Comparison of ENCODE assay signal across 18 cellular contexts in genomic region chr7:73891178-73891885, GRCh38. TPM values are rescaled to one million over a fixed set of nuclear protein-coding genes. Genes with fewer than 3 reads are reported as not detected.
DNase-seq lines count a peak whose midpoint lies in the region; ATAC-seq and TF ChIP-seq lines count a peak whose summit lies in the region.
"Had no signal": no experiment of that assay in that cellular context is flagged by ENCODE, and none has a peak within 500 bp of the region (broad histone marks: within the 10 kb centered on the region; RNA-seq: fewer than 3 reads in every experiment).

No MANE protein-coding gene starts in this region.

- ATAC-seq in GM23338 (peak; percentile 33), SK-N-SH treated with all-trans-retinoic acid at 6 μM for 48 hours (peak; percentile 10; the same call in 2 of the 3 replicates), HG03045 (IDR thresholded peaks at IDR 0.05; ENCODE audit: unreplicated experiment) (no peak)
- ATAC-seq: psoas muscle had no signal

- no peaks in the 10 kb centered on the region for H3K9me2 ChIP-seq in GM23338 (ENCODE audit: insufficient read depth)

- H3K4me2 ChIP-seq in GM23338: no peak overlapping the region

- H3K27ac ChIP-seq in GM23338 (ENCODE audit: low read depth) (no peak overlapping the region), sigmoid colon (peak overlapping the region in 3 of 4 donors; percentile 26 to 77 (median 73))
- H3K27ac ChIP-seq: colonic mucosa, psoas muscle had no signal

- no peak overlapping the region for H3K4me3 ChIP-seq in GM23338
- no peak overlapping the region for H3K4me3 ChIP-seq in fibroblast of pulmonary artery (replicated peaks; ENCODE audit: low read depth, low read length)
- no peak overlapping the region for H3K4me3 ChIP-seq in sigmoid colon
- H3K4me3 ChIP-seq: colonic mucosa, psoas muscle had no signal

- H3K9me3 ChIP-seq in sigmoid colon: no peaks in the 10 kb centered on the region
- H3K9me3 ChIP-seq: colonic mucosa had no signal

- no peak overlapping the region for H3K4me3 Mint-ChIP-seq in GM23338
- H3K4me3 Mint-ChIP-seq: activated CD4-positive, alpha-beta memory T cell treated with anti-CD3 and anti-CD28 coated beads, Interleukin-2, amount 10 ng/mL, durations not matched to agents 7 days and 5 days; activated naive CD4-positive, alpha-beta T cell treated with anti-CD3 and anti-CD28 coated beads, Interleukin-2, amount 10 ng/mL, durations not matched to agents 7 days and 5 days had no signal

- H3K4me1 ChIP-seq in GM23338 (ENCODE audit: insufficient read depth) (no peaks in the 10 kb centered on the region), sigmoid colon (peaks cover 0 to 43% (median 38%) of the 10 kb centered on the region in 4 donors)
- H3K4me1 ChIP-seq: Caco-2, colonic mucosa had no signal

- no peak for TF ChIP-seq EP300 in sigmoid colon (IDR thresholded peaks at IDR 0.05)

- TF ChIP-seq POLR2A in sigmoid colon (IDR thresholded peaks at IDR 0.05): no peak

- intact Hi-C loops in sigmoid colon (cut with DNase I): no loop called here

- 77 to 84% methylated on average over 16 of the region's 16 CpGs for WGBS in sigmoid colon, 2 donors

- H3K27me3 ChIP-seq in GM23338 (ENCODE audit: insufficient read depth): no peaks in the 10 kb centered on the region
- H3K27me3 ChIP-seq in sigmoid colon: no peaks in the 10 kb centered on the region
- H3K27me3 ChIP-seq: colonic mucosa had no signal

- no peaks in the 10 kb centered on the region for H3F3A ChIP-seq in GM23338 (replicated peaks; ENCODE audit: low read depth)

- H3K36me3 ChIP-seq in GM23338 (ENCODE audit: insufficient read depth) (no peaks in the 10 kb centered on the region), sigmoid colon (no peaks in the 10 kb centered on the region)
- H3K36me3 ChIP-seq: colonic mucosa had no signal

- H3K27ac Mint-ChIP-seq in GM23338: no peak overlapping the region
- H3K27ac Mint-ChIP-seq: activated CD4-positive, alpha-beta memory T cell treated with anti-CD3 and anti-CD28 coated beads, Interleukin-2, amount 10 ng/mL, durations not matched to agents 7 days and 5 days; activated naive CD4-positive, alpha-beta T cell treated with anti-CD3 and anti-CD28 coated beads, Interleukin-2, amount 10 ng/mL, durations not matched to agents 7 days and 5 days had no signal

- peaks cover 8% of the 10 kb centered on the region for H3K27me3 Mint-ChIP-seq in GM23338 (ENCODE audit: insufficient read depth, low read depth, poor library complexity)

- H3K4me1 Mint-ChIP-seq in GM23338: peaks cover 3% of the 10 kb centered on the region

- peaks cover 8% of the 10 kb centered on the region; the same call in 2 of the 3 replicates for H3K36me3 Mint-ChIP-seq in GM23338 (ENCODE audit: low read depth)
- H3K36me3 Mint-ChIP-seq: activated naive CD4-positive, alpha-beta T cell treated with anti-CD3 and anti-CD28 coated beads, Interleukin-2, amount 10 ng/mL, durations not matched to agents 7 days and 5 days had no signal

- peak; percentile 44 for DNase-seq in GM23338 (ENCODE audit: low spot score)
- DNase-seq in fibroblast of pulmonary artery (ENCODE audit: low read depth): no peak
- DNase-seq in sigmoid colon: no peak
- DNase-seq in stimulated activated naive CD4-positive, alpha-beta T cell treated with Interleukin-2 at 50 U/mL for 16 hours (lab: John Stamatoyannopoulos, UW): no peak
- no peak for DNase-seq in EL
- DNase-seq in kidney glomerular epithelial cell (lab: John Stamatoyannopoulos, UW): no peak
- DNase-seq: activated CD4-positive, alpha-beta memory T cell treated with anti-CD3 and anti-CD28 coated beads, Interleukin-2, amount 10 ng/mL, durations not matched to agents 7 days and 5 days; activated naive CD4-positive, alpha-beta T cell treated with anti-CD3 and anti-CD28 coated beads, Interleukin-2, amount 10 ng/mL, durations not matched to agents 7 days and 5 days; colonic mucosa; Kasumi-1; mammary epithelial cell; NCI-H2029 treated with DMSO at 0.1 percent for 48 hours had no signal

- peak; percentile 17 to 54; a peak in 3 of 4 replicates for TF ChIP-seq CTCF in GM23338 (conservative IDR thresholded peaks at IDR 0.05; ENCODE audit: low read depth in 2 of 2)
- peak; percentile 5 for TF ChIP-seq CTCF in fibroblast of pulmonary artery (IDR thresholded peaks at IDR 0.05; ENCODE audit: low read length, missing control alignments)
- TF ChIP-seq CTCF in sigmoid colon (IDR thresholded peaks at IDR 0.05): no peak

- H2AFZ ChIP-seq in GM23338: peak overlapping the region; percentile 38; the same call in 1 of the 2 replicates

- no peaks in the 10 kb centered on the region for H4K20me1 ChIP-seq in GM23338 (replicated peaks; ENCODE audit: insufficient read depth)

- peaks cover 11% of the 10 kb centered on the region; the same call in 2 of the 3 replicates for H3K9me3 Mint-ChIP-seq in GM23338
- H3K9me3 Mint-ChIP-seq: activated CD4-positive, alpha-beta memory T cell treated with anti-CD3 and anti-CD28 coated beads, Interleukin-2, amount 10 ng/mL, durations not matched to agents 7 days and 5 days had no signal

- no peaks in the 10 kb centered on the region for H3K79me2 ChIP-seq in GM23338 (replicated peaks; ENCODE audit: insufficient read depth)

TF ChIP-seq in GM23338, 12 proteins besides CTCF, POLR2A, EP300 and RAD21 (continues in another document):
- TF ChIP-seq POLR2AphosphoS5 (IDR thresholded peaks at IDR 0.05; ENCODE audit: low read depth): no peak
- TF ChIP-seq, protein P1, sequence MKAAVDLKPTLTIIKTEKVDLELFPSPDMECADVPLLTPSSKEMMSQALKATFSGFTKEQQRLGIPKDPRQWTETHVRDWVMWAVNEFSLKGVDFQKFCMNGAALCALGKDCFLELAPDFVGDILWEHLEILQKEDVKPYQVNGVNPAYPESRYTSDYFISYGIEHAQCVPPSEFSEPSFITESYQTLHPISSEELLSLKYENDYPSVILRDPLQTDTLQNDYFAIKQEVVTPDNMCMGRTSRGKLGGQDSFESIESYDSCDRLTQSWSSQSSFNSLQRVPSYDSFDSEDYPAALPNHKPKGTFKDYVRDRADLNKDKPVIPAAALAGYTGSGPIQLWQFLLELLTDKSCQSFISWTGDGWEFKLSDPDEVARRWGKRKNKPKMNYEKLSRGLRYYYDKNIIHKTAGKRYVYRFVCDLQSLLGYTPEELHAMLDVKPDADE (IDR thresholded peaks at IDR 0.05): no peak

TF ChIP-seq in SK-N-SH treated with all-trans-retinoic acid at 6 μM for 48 hours, 23 proteins besides CTCF, POLR2A, EP300 and RAD21:
- TF ChIP-seq ARNTL (CRISPR knock-in tag; IDR thresholded peaks at IDR 0.05; ENCODE audit: borderline replicate concordance, low read depth) (no peak), CREB5 (CRISPR knock-in tag; IDR thresholded peaks at IDR 0.05; ENCODE audit: low read depth) (no peak), CSDC2 (CRISPR knock-in tag; IDR thresholded peaks at IDR 0.05) (peak; percentile 56; the same call in 1 of the 2 replicates), SNAI2 (CRISPR knock-in tag; IDR thresholded peaks at IDR 0.05) (no peak), ZC3H10 (CRISPR knock-in tag; IDR thresholded peaks at IDR 0.05) (no peak), GLIS3 (CRISPR knock-in tag; IDR thresholded peaks at IDR 0.05) (no peak), ZNF565 (CRISPR knock-in tag; conservative IDR thresholded peaks at IDR 0.05; ENCODE audit: low read depth) (no peak)
- TF ChIP-seq, protein P2, sequence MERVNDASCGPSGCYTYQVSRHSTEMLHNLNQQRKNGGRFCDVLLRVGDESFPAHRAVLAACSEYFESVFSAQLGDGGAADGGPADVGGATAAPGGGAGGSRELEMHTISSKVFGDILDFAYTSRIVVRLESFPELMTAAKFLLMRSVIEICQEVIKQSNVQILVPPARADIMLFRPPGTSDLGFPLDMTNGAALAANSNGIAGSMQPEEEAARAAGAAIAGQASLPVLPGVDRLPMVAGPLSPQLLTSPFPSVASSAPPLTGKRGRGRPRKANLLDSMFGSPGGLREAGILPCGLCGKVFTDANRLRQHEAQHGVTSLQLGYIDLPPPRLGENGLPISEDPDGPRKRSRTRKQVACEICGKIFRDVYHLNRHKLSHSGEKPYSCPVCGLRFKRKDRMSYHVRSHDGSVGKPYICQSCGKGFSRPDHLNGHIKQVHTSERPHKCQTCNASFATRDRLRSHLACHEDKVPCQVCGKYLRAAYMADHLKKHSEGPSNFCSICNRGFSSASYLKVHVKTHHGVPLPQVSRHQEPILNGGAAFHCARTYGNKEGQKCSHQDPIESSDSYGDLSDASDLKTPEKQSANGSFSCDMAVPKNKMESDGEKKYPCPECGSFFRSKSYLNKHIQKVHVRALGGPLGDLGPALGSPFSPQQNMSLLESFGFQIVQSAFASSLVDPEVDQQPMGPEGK (CRISPR knock-in tag; IDR thresholded peaks at IDR 0.05; ENCODE audit: borderline replicate concordance): no peak

RNA-seq across cellular contexts. Expression of gene TMEM270, which starts 30.4 kb away (rescaled TPM):
- total RNA-seq in GM23338 (2014; rRNA removed; shearing (Covaris generic)): not detected in 2 replicates
- polyA plus RNA-seq in GM23338 (2016; fragmentation: Nextera tagmentation; extraction: Ambion mirVana) (not detected in 2 replicates), sigmoid colon (under 1 TPM in 1 of 3 donors, not detected in 2; 0.39 TPM)
- total RNA-seq in sigmoid colon: not detected
- total RNA-seq: activated CD4-positive, alpha-beta memory T cell treated with anti-CD3 and anti-CD28 coated beads, Interleukin-2, amount 10 ng/mL, durations not matched to agents 7 days and 5 days; Caco-2; colonic mucosa; mammary epithelial cell; psoas muscle; subcutaneous adipose tissue; T-helper 1 cell treated with Interleukin-12 subunit alpha and Interleukin-12 subunit beta and Interleukin-4 antibody, amounts not matched to agents 30 ng/mL and 1 ng/mL, for 36 hours had no signal
- polyA plus RNA-seq: mammary epithelial cell, psoas muscle had no signal

RNA-seq across cellular contexts. Expression of gene METTL27, which starts 49.0 kb away (rescaled TPM):
- total RNA-seq in GM23338 (2014; rRNA removed; shearing (Covaris generic)): 5.9 and 11.0 TPM in 2 replicates
- polyA plus RNA-seq in GM23338 (2016; fragmentation: Nextera tagmentation; extraction: Ambion mirVana): 7.2 and 10.1 TPM in 2 replicates
- 1 to 10 TPM in 3 of 4 donors, under 1 TPM in 1; 0.99 to 5.5 (median 2.1) TPM for total RNA-seq in sigmoid colon
- polyA plus RNA-seq in sigmoid colon: 10 to 100 TPM in 1 of 3 donors, 1 to 10 TPM in 2; 2.1 to 12.3 (median 4.8) TPM

Comparison
In these comparisons a context has a peak if more than half of its experiments do, and no peak if none do; other contexts are left out.
1. CTCF ChIP-seq: peak in GM23338 (2 of 2) and fibroblast of pulmonary artery (single experiment); none in sigmoid colon (0 of 4).